ENCODE assay signal across 16 cellular contexts in the genomic region with DNA sequence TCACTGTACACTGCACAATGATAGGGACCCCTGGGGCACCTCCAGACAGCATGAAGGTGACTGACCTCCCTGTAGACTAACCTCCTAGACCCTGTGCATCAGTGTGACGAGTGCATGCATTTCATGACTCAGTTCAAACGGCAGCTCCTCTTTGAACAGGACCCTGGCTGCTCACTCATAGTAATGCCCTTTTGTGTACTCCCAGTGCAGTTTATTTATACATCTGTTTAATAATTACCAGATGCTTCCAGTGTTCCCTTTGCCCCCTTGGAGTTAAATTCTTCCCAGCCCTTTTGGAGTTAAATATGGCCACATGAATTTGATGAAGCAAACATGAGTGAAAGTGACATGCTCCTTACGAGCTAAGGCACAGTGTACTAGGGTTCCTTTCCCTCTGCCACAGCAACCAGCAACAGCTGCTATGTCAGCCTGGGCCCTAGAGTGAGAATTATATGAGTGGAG.
DNase-seq lines count a peak whose midpoint lies in the region; ATAC-seq and TF ChIP-seq lines count a peak whose summit lies in the region.
"Had no signal": no experiment of that assay in that cellular context is flagged by ENCODE, and none has a peak within 500 bp of the region (broad histone marks: within the 10 kb centered on the region; RNA-seq: fewer than 3 reads in every experiment).

No MANE protein-coding gene starts in this region.

- no peaks in the 10 kb centered on the region for H3K36me3 ChIP-seq in endodermal cell (ENCODE audit: control insufficient read depth, insufficient read depth, low read length)
- H3K36me3 ChIP-seq: colonic mucosa, WERI-Rb-1 had no signal

- TF ChIP-seq CTCF in fibroblast of the aortic adventitia (IDR thresholded peaks at IDR 0.05; ENCODE audit: insufficient read depth, low read length) (no peak), endodermal cell (conservative IDR thresholded peaks at IDR 0.05) (no peak)

- H3K36me3 Mint-ChIP-seq in endodermal cell (ENCODE audit: low read depth) = no peaks in the 10 kb centered on the region
- H3K36me3 Mint-ChIP-seq in activated CD4-positive, alpha-beta T cell treated with anti-CD3 and anti-CD28 coated beads for 36 hours (ENCODE audit: low read depth) = no peaks in the 10 kb centered on the region
- H3K36me3 Mint-ChIP-seq: activated naive CD4-positive, alpha-beta T cell treated with anti-CD3 and anti-CD28 coated beads, Interleukin-2, amount 50 U/mL, for 72 hours; CD4-positive, alpha-beta memory T cell had no signal

- H3K27ac ChIP-seq in endodermal cell (ENCODE audit: low read depth, low read length) = no peak overlapping the region
- H3K27ac ChIP-seq: colonic mucosa, WERI-Rb-1 had no signal

- no peak overlapping the region for H3K9ac ChIP-seq in endodermal cell (ENCODE audit: extremely low read depth, low read length, poor library complexity, severe bottlenecking)

- H3K9me3 ChIP-seq in endodermal cell (ENCODE audit: control insufficient read depth, low read length) = no peaks in the 10 kb centered on the region
- H3K9me3 ChIP-seq: colonic mucosa had no signal

- H3K27me3 Mint-ChIP-seq in endodermal cell (ENCODE audit: insufficient read depth) = peaks cover 1% of the 10 kb centered on the region
- peaks cover 6% of the 10 kb centered on the region for H3K27me3 Mint-ChIP-seq in activated CD4-positive, alpha-beta T cell treated with anti-CD3 and anti-CD28 coated beads for 36 hours
- H3K27me3 Mint-ChIP-seq: stimulated activated naive CD8-positive, alpha-beta T cell treated with anti-CD3 and anti-CD28 coated beads, Interleukin-15, amount 100 ng/mL, for 72 hours had no signal

- WGBS in endodermal cell (ENCODE audit: insufficient coverage in 1 of 2, insufficient read length in 1 of 2), 2 experiments = 60 to 84% methylated on average over 1 to 3 of the region's 3 CpGs

- H3K9me3 Mint-ChIP-seq in endodermal cell = no peaks in the 10 kb centered on the region
- H3K9me3 Mint-ChIP-seq in activated CD4-positive, alpha-beta T cell treated with anti-CD3 and anti-CD28 coated beads for 36 hours (ENCODE audit: low read depth) = no peaks in the 10 kb centered on the region
- H3K9me3 Mint-ChIP-seq: stimulated activated naive CD8-positive, alpha-beta T cell treated with anti-CD3 and anti-CD28 coated beads, Interleukin-15, amount 100 ng/mL, for 72 hours had no signal

- H3K27me3 ChIP-seq in endodermal cell (ENCODE audit: control insufficient read depth, insufficient read depth, low read length, poor library complexity, severe bottlenecking) = no peaks in the 10 kb centered on the region
- H3K27me3 ChIP-seq: colonic mucosa had no signal

- H3K4me1 ChIP-seq in endodermal cell (ENCODE audit: control insufficient read depth, insufficient read depth, low read length) = no peaks in the 10 kb centered on the region
- H3K4me1 ChIP-seq: colonic mucosa had no signal

- intact Hi-C loops in activated CD4-positive, alpha-beta T cell treated with anti-CD3 and anti-CD28 coated beads for 36 hours (cut with DNase I, micrococcal nuclease) = no loop called here

- no peak for ATAC-seq in HG02970 (IDR thresholded peaks at IDR 0.05; ENCODE audit: low FRiP score, unreplicated experiment)
- no peak for ATAC-seq in activated CD4-positive, alpha-beta T cell treated with anti-CD3 and anti-CD28 coated beads for 36 hours
- ATAC-seq: activated naive CD4-positive, alpha-beta T cell treated with anti-CD3 and anti-CD28 coated beads, Interleukin-2, amount 50 U/mL, for 72 hours; stimulated activated naive CD8-positive, alpha-beta T cell treated with anti-CD3 and anti-CD28 coated beads, Interleukin-15, amount 100 ng/mL, for 72 hours had no signal

- no peaks in the 10 kb centered on the region for H3K4me1 Mint-ChIP-seq in endodermal cell
- H3K4me1 Mint-ChIP-seq in activated CD4-positive, alpha-beta T cell treated with anti-CD3 and anti-CD28 coated beads for 36 hours = no peaks in the 10 kb centered on the region
- H3K4me1 Mint-ChIP-seq: CD4-positive, alpha-beta memory T cell; stimulated activated naive CD8-positive, alpha-beta T cell treated with anti-CD3 and anti-CD28 coated beads, Interleukin-15, amount 100 ng/mL, for 72 hours had no signal

- no peak overlapping the region for H3K4me3 Mint-ChIP-seq in endodermal cell
- no peak overlapping the region for H3K4me3 Mint-ChIP-seq in activated CD4-positive, alpha-beta T cell treated with anti-CD3 and anti-CD28 coated beads for 36 hours
- H3K4me3 Mint-ChIP-seq: CD4-positive, alpha-beta memory T cell; stimulated activated naive CD8-positive, alpha-beta T cell treated with anti-CD3 and anti-CD28 coated beads, Interleukin-15, amount 100 ng/mL, for 72 hours had no signal

- DNase-seq in DMS53 treated with DMSO at 0.1 percent for 48 hours (lab: John Stamatoyannopoulos, UW; ENCODE audit: unreplicated experiment) (peak; percentile 47), RKO (ENCODE audit: low spot score) (peak; percentile 9), fibroblast of the aortic adventitia (ENCODE audit: low read depth) (peak; percentile 35), renal cortical epithelial cell (ENCODE audit: low read depth) (peak; percentile 94), endodermal cell (no peak), GM03348 (ENCODE audit: low spot score) (no peak)
- no peak for DNase-seq in activated CD4-positive, alpha-beta T cell treated with anti-CD3 and anti-CD28 coated beads for 36 hours
- DNase-seq: activated CD8-positive, alpha-beta memory T cell treated with anti-CD3 and anti-CD28 coated beads, Interleukin-2, amount 50 U/mL, for 4 hours; CD4-positive, alpha-beta memory T cell; colonic mucosa; KBM-7; SIG-M5; stimulated activated naive CD8-positive, alpha-beta T cell treated with anti-CD3 and anti-CD28 coated beads, Interleukin-15, amount 100 ng/mL, for 72 hours; WERI-Rb-1 had no signal

- no peak overlapping the region for H3K27ac Mint-ChIP-seq in endodermal cell
- no peak overlapping the region for H3K27ac Mint-ChIP-seq in activated CD4-positive, alpha-beta T cell treated with anti-CD3 and anti-CD28 coated beads for 36 hours
- H3K27ac Mint-ChIP-seq: activated naive CD4-positive, alpha-beta T cell treated with anti-CD3 and anti-CD28 coated beads, Interleukin-2, amount 50 U/mL, for 72 hours; CD4-positive, alpha-beta memory T cell; stimulated activated naive CD8-positive, alpha-beta T cell treated with anti-CD3 and anti-CD28 coated beads, Interleukin-15, amount 100 ng/mL, for 72 hours had no signal

- CTCF ChIA-PET in activated CD4-positive, alpha-beta T cell treated with anti-CD3 and anti-CD28 coated beads for 36 hours (lab: Charles Lee) = no interaction called here

- H3K4me3 ChIP-seq in fibroblast of the aortic adventitia (ENCODE audit: low read depth, low read length) = no peak overlapping the region
- H3K4me3 ChIP-seq in endodermal cell (ENCODE audit: low read length) = no peak overlapping the region
- H3K4me3 ChIP-seq: colonic mucosa had no signal

- POLR2A ChIA-PET in activated CD4-positive, alpha-beta T cell treated with anti-CD3 and anti-CD28 coated beads for 36 hours (lab: Charles Lee) = no interaction called here

Comparison
In these comparisons a context has a peak if more than half of its experiments do, and no peak if none do; other contexts are left out.
1. DNase-seq: peak in DMS53 treated with DMSO at 0.1 percent for 48 hours (single experiment), RKO (single experiment), fibroblast of the aortic adventitia (single experiment) and renal cortical epithelial cell (single experiment); none in endodermal cell (single experiment), activated CD4-positive, alpha-beta T cell treated with anti-CD3 and anti-CD28 coated beads for 36 hours (single experiment) and GM03348 (single experiment).